1 cellular context compared by ENCODE assay signal in the genomic region with DNA sequence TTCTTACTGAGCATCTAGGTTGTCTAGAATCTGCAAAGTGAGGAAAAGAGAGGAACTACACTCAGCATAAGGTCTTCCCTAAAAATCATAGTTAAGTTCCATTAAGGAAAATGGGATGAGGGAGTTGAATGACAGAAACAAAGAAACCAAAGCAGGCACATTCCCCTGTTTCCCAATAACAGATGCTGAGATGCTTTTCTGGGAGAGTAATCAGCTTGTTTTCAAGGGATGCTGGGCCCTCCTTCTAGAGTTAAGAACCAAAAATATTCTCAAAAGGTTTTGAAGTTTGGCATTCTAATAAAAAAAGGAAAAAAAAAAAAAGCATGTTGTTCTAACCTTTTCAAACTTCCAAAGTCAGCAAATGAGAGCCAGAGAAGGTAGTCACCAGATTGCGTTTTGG.
TF ChIP-seq lines count a peak whose summit lies in the region.

No MANE protein-coding gene starts in this region.

TF ChIP-seq in HepG2, 621 proteins besides CTCF, POLR2A, EP300 and RAD21 (continued from another document):
- TF ChIP-seq, protein P1, sequence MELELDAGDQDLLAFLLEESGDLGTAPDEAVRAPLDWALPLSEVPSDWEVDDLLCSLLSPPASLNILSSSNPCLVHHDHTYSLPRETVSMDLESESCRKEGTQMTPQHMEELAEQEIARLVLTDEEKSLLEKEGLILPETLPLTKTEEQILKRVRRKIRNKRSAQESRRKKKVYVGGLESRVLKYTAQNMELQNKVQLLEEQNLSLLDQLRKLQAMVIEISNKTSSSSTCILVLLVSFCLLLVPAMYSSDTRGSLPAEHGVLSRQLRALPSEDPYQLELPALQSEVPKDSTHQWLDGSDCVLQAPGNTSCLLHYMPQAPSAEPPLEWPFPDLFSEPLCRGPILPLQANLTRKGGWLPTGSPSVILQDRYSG (CRISPR knock-in tag; IDR thresholded peaks at IDR 0.05): no peak
- no peak for TF ChIP-seq ZEB1 (IDR thresholded peaks at IDR 0.05; ENCODE audit: insufficient replicate concordance, low read depth)
- no peak for TF ChIP-seq ZBTB34 (CRISPR knock-in tag; IDR thresholded peaks at IDR 0.05)
- TF ChIP-seq ZNF841 (CRISPR knock-in tag; IDR thresholded peaks at IDR 0.05; ENCODE audit: borderline replicate concordance): no peak
- TF ChIP-seq, protein P2, sequence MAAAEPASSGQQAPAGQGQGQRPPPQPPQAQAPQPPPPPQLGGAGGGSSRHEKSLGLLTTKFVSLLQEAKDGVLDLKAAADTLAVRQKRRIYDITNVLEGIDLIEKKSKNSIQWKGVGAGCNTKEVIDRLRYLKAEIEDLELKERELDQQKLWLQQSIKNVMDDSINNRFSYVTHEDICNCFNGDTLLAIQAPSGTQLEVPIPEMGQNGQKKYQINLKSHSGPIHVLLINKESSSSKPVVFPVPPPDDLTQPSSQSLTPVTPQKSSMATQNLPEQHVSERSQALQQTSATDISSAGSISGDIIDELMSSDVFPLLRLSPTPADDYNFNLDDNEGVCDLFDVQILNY (CRISPR knock-in tag; conservative IDR thresholded peaks at IDR 0.05): no peak
- TF ChIP-seq ZNF160 (CRISPR knock-in tag; IDR thresholded peaks at IDR 0.05): no peak
- no peak for TF ChIP-seq MTA1 (CRISPR knock-in tag; IDR thresholded peaks at IDR 0.05; ENCODE audit: borderline replicate concordance)
- TF ChIP-seq, protein P3, sequence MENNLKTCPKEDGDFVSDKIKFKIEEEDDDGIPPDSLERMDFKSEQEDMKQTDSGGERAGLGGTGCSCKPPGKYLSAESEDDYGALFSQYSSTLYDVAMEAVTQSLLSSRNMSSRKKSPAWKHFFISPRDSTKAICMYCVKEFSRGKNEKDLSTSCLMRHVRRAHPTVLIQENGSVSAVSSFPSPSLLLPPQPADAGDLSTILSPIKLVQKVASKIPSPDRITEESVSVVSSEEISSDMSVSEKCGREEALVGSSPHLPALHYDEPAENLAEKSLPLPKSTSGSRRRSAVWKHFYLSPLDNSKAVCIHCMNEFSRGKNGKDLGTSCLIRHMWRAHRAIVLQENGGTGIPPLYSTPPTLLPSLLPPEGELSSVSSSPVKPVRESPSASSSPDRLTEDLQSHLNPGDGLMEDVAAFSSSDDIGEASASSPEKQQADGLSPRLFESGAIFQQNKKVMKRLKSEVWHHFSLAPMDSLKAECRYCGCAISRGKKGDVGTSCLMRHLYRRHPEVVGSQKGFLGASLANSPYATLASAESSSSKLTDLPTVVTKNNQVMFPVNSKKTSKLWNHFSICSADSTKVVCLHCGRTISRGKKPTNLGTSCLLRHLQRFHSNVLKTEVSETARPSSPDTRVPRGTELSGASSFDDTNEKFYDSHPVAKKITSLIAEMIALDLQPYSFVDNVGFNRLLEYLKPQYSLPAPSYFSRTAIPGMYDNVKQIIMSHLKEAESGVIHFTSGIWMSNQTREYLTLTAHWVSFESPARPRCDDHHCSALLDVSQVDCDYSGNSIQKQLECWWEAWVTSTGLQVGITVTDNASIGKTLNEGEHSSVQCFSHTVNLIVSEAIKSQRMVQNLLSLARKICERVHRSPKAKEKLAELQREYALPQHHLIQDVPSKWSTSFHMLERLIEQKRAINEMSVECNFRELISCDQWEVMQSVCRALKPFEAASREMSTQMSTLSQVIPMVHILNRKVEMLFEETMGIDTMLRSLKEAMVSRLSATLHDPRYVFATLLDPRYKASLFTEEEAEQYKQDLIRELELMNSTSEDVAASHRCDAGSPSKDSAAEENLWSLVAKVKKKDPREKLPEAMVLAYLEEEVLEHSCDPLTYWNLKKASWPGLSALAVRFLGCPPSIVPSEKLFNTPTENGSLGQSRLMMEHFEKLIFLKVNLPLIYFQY (CRISPR knock-in tag; IDR thresholded peaks at IDR 0.05; ENCODE audit: borderline replicate concordance): no peak
- TF ChIP-seq ZNF724P (CRISPR knock-in tag; IDR thresholded peaks at IDR 0.05; ENCODE audit: borderline replicate concordance): no peak
- TF ChIP-seq NCOA2 (CRISPR knock-in tag; IDR thresholded peaks at IDR 0.05): no peak
- TF ChIP-seq HMG20B (CRISPR knock-in tag; conservative IDR thresholded peaks at IDR 0.05): no peak
- TF ChIP-seq ZNF335 (CRISPR knock-in tag; IDR thresholded peaks at IDR 0.05): no peak
- no peak for TF ChIP-seq KLF16 (CRISPR knock-in tag; IDR thresholded peaks at IDR 0.05)
